ENCODE assay signal across 16 cellular contexts in the genomic region with DNA sequence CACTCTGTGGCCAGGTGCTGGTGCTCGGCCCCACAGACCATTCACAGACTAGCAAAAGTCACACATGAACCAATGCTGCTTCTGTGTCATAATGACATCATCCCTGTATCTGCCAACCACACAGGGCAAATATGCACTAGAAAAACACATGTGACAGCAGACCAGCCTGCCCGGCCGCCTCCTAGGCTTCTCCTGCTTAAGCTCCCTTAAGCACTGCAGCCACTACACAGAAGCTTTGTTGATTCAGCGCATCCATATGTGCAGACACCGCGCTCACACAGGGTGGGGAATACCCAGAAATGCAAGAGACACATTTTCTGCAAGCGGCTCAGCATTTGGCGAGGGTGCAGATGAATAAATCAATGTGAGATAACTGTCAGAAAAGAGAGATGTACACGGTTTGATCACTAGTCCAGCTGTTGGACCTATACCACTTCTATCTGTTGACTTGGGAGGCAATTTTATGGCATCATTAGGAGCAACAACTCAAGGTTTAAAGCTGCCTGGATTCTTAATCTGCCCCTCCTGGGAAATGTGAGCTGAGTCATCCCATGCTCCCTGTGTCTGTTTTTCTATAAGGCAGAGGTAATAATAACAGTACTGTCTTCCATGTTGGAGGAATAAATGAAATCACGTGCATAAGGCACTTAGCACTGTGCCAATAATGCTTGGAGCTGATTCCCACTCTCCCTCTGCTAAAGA. TPM values are rescaled to one million over a fixed set of nuclear protein-coding genes. Genes with fewer than 3 reads are reported as not detected.
DNase-seq lines count a peak whose midpoint lies in the region; ATAC-seq and TF ChIP-seq lines count a peak whose summit lies in the region.
"Had no signal": no experiment of that assay in that cellular context is flagged by ENCODE, and none has a peak within 500 bp of the region (broad histone marks: within the 10 kb centered on the region; RNA-seq: fewer than 3 reads in every experiment).

No MANE protein-coding gene starts in this region.

- in situ Hi-C loops in SK-MEL-5 (cut with HindIII; ENCODE audit: low pct_unique_long_range_greater_than_20kb, low sequenced_read_pairs), result no loop called here
- in situ Hi-C loops in transverse colon (cut with MboI; ENCODE audit: low pct_ligation_motif_present in 1 of 4, low pct_unique_long_range_greater_than_20kb in 1 of 4, low sequenced_read_pairs in 3 of 4), result no loop called here

- no peaks in the 10 kb centered on the region for H3K9me3 ChIP-seq in SK-N-SH
- no peaks in the 10 kb centered on the region for H3K9me3 ChIP-seq in transverse colon
- H3K9me3 ChIP-seq in right atrium auricular region, result no peaks in the 10 kb centered on the region
- H3K9me3 ChIP-seq: suprapubic skin had no signal

- TF ChIP-seq RAD21 in SK-N-SH (IDR thresholded peaks at IDR 0.05; ENCODE audit: low read length), result no peak

- no peak overlapping the region for H3K4me2 ChIP-seq in SK-N-SH

- DNase-seq in SK-N-SH (peak; percentile 40), SK-MEL-5 (ENCODE audit: low read depth, low spot score) (peak; percentile 1), inferior parietal cortex (ENCODE audit: extremely low spot score) (peak; percentile 16), transverse colon (no peak), right atrium auricular region (ENCODE audit: low spot score) (no peak), GM19238 (ENCODE audit: insufficient read length, low spot score) (no peak)
- DNase-seq: GOT3; NCI-H2081; stimulated activated CD4-positive, alpha-beta T cell treated with anti-CD3 and anti-CD28 coated beads, Interleukin-4, amount 100 ng/mL, for 1 hour had no signal

- POLR2A ChIA-PET in SK-N-SH (lab: Yijun Ruan, JAX), result no interaction called here

- no peaks in the 10 kb centered on the region for H3K4me1 ChIP-seq in SK-N-SH (ENCODE audit: control insufficient read depth in 1 of 2, insufficient read depth in 2 of 2, low read depth in 1 of 2, low read length in 1 of 2)
- peaks cover 0 to 9% (median 8%) of the 10 kb centered on the region in 4 donors for H3K4me1 ChIP-seq in transverse colon
- no peaks in the 10 kb centered on the region for H3K4me1 ChIP-seq in right atrium auricular region

- no peaks in the 10 kb centered on the region for H3F3A ChIP-seq in SK-N-SH (replicated peaks; ENCODE audit: insufficient read depth)

- ATAC-seq in SK-N-SH treated with all-trans-retinoic acid at 6 μM for 48 hours (no peak), GM18873 (IDR thresholded peaks at IDR 0.05; ENCODE audit: low FRiP score, unreplicated experiment) (no peak)
- ATAC-seq: WTC11 had no signal

- 16% methylated on average over 9 of the region's 10 CpGs for WGBS in SK-N-SH (ENCODE audit: low lambda C conversion rate)
- WGBS in transverse colon (ENCODE audit: low coverage in 1 of 2), 2 donors, result 46 to 52% methylated on average over 5 to 10 of the region's 10 CpGs

- TF ChIP-seq CTCF in SK-N-SH (IDR thresholded peaks at IDR 0.05) (no peak), transverse colon (IDR thresholded peaks at IDR 0.05) (no peak), right atrium auricular region (IDR thresholded peaks at IDR 0.05) (no peak)

- H3K4me3 ChIP-seq in SK-N-SH (ENCODE audit: low read depth in 2 of 2, low read length in 1 of 2) (no peak overlapping the region), transverse colon (no peak overlapping the region), right atrium auricular region (no peak overlapping the region)
- H3K4me3 ChIP-seq: cardiac muscle cell, suprapubic skin had no signal

- no peaks in the 10 kb centered on the region for H3K9me2 ChIP-seq in SK-N-SH

- TF ChIP-seq EP300 in SK-N-SH (IDR thresholded peaks at IDR 0.05; ENCODE audit: borderline replicate concordance in 1 of 2, low read depth in 1 of 2, low read length in 1 of 2) (no peak), transverse colon (IDR thresholded peaks at IDR 0.05; ENCODE audit: low read depth) (no peak)

- H3K79me2 ChIP-seq in SK-N-SH (ENCODE audit: insufficient read depth), result no peaks in the 10 kb centered on the region

- no peaks in the 10 kb centered on the region for H3K36me3 ChIP-seq in SK-N-SH (replicated peaks in 1 of 2; ENCODE audit: control insufficient read depth in 1 of 2, insufficient read depth in 2 of 2, low read length in 1 of 2)
- no peaks in the 10 kb centered on the region for H3K36me3 ChIP-seq in transverse colon
- H3K36me3 ChIP-seq in right atrium auricular region, result no peaks in the 10 kb centered on the region
- H3K36me3 ChIP-seq: cardiac muscle cell, suprapubic skin had no signal

- H2AFZ ChIP-seq in SK-N-SH (ENCODE audit: low read depth), result no peak overlapping the region

- CTCF ChIA-PET in SK-N-SH (lab: Yijun Ruan, JAX), result no interaction called here

- no peak overlapping the region for H3K27ac ChIP-seq in SK-N-SH (ENCODE audit: low read depth in 2 of 2, low read length in 1 of 2)
- H3K27ac ChIP-seq in transverse colon, result peak overlapping the region; percentile 29 to 87 (median 84)
- no peak overlapping the region for H3K27ac ChIP-seq in right atrium auricular region
- H3K27ac ChIP-seq: cardiac muscle cell, epithelial cell of prostate, suprapubic skin had no signal

- TF ChIP-seq POLR2A in transverse colon (IDR thresholded peaks at IDR 0.05), result no peak

- no peaks in the 10 kb centered on the region for H4K20me1 ChIP-seq in SK-N-SH (ENCODE audit: insufficient read depth)

- no peak overlapping the region for H3K9ac ChIP-seq in SK-N-SH

- intact Hi-C loops in transverse colon (cut with DNase I; ENCODE audit: low total_unique reads), result no loop called here

- H3K27me3 ChIP-seq in SK-N-SH (ENCODE audit: insufficient read depth) (no peaks in the 10 kb centered on the region), transverse colon (no peaks in the 10 kb centered on the region), right atrium auricular region (no peaks in the 10 kb centered on the region)
- H3K27me3 ChIP-seq: cardiac muscle cell, suprapubic skin had no signal

TF ChIP-seq in SK-N-SH, 30 proteins besides CTCF, POLR2A, EP300 and RAD21 (continues in another document):
- no peak for TF ChIP-seq POLR2AphosphoS5 (IDR thresholded peaks at IDR 0.05; ENCODE audit: low read depth, low read length)
- TF ChIP-seq NRF1 (IDR thresholded peaks at IDR 0.05; ENCODE audit: low read depth, low read length), result no peak
- TF ChIP-seq, protein P1, sequence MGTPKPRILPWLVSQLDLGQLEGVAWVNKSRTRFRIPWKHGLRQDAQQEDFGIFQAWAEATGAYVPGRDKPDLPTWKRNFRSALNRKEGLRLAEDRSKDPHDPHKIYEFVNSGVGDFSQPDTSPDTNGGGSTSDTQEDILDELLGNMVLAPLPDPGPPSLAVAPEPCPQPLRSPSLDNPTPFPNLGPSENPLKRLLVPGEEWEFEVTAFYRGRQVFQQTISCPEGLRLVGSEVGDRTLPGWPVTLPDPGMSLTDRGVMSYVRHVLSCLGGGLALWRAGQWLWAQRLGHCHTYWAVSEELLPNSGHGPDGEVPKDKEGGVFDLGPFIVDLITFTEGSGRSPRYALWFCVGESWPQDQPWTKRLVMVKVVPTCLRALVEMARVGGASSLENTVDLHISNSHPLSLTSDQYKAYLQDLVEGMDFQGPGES (IDR thresholded peaks at IDR 0.05; ENCODE audit: low read depth, low read length), result no peak
- no peak for TF ChIP-seq MXI1 (IDR thresholded peaks at IDR 0.05; ENCODE audit: low read depth, low read length)
- TF ChIP-seq TAF1 (IDR thresholded peaks at IDR 0.05; ENCODE audit: borderline replicate concordance, low read depth, low read length), result no peak
- TF ChIP-seq, protein P2, sequence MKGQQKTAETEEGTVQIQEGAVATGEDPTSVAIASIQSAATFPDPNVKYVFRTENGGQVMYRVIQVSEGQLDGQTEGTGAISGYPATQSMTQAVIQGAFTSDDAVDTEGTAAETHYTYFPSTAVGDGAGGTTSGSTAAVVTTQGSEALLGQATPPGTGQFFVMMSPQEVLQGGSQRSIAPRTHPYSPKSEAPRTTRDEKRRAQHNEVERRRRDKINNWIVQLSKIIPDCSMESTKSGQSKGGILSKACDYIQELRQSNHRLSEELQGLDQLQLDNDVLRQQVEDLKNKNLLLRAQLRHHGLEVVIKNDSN (IDR thresholded peaks at IDR 0.05; ENCODE audit: borderline replicate concordance, low read depth), result no peak
- TF ChIP-seq NFIC (IDR thresholded peaks at IDR 0.05; ENCODE audit: borderline replicate concordance), result no peak
- TF ChIP-seq FOXJ3 (CRISPR knock-in tag; IDR thresholded peaks at IDR 0.05), result no peak

TF ChIP-seq in SK-N-SH treated with all-trans-retinoic acid at 6 μM for 48 hours, 23 proteins besides CTCF, POLR2A, EP300 and RAD21 (continues in another document):
- TF ChIP-seq TCF4 (CRISPR knock-in tag; IDR thresholded peaks at IDR 0.05; ENCODE audit: borderline replicate concordance), result no peak
- TF ChIP-seq, protein P3, sequence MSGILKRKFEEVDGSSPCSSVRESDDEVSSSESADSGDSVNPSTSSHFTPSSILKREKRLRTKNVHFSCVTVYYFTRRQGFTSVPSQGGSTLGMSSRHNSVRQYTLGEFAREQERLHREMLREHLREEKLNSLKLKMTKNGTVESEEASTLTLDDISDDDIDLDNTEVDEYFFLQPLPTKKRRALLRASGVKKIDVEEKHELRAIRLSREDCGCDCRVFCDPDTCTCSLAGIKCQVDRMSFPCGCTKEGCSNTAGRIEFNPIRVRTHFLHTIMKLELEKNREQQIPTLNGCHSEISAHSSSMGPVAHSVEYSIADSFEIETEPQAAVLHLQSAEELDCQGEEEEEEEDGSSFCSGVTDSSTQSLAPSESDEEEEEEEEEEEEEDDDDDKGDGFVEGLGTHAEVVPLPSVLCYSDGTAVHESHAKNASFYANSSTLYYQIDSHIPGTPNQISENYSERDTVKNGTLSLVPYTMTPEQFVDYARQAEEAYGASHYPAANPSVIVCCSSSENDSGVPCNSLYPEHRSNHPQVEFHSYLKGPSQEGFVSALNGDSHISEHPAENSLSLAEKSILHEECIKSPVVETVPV (CRISPR knock-in tag; IDR thresholded peaks at IDR 0.05), result no peak
- no peak for TF ChIP-seq ISL1 (CRISPR knock-in tag; IDR thresholded peaks at IDR 0.05)
- TF ChIP-seq SNAI2 (CRISPR knock-in tag; IDR thresholded peaks at IDR 0.05), result no peak
- no peak for TF ChIP-seq RARB (CRISPR knock-in tag; IDR thresholded peaks at IDR 0.05)

RNA-seq across cellular contexts. Expression of a gene that starts 33.4 kb away (rescaled TPM):
- polyA plus RNA-seq in SK-N-SH (2012; rRNA removed), result not detected in 2 replicates
- not detected in 2 replicates for polyA plus RNA-seq in SK-N-SH (2012; cell fraction: cytosol; rRNA removed)
- polyA plus RNA-seq in SK-N-SH (2012; cell fraction: nucleus; rRNA removed), result not detected in 2 replicates
- 1.2 and 1.4 TPM in 2 replicates for total RNA-seq in SK-MEL-5 (2014; rRNA removed; shearing (Covaris generic))
- 2.3 and 2.5 TPM in 2 replicates for polyA plus RNA-seq in SK-MEL-5 (2015; cell fraction: cytosol; rRNA removed)
- 0.87 and 1.5 TPM in 2 replicates for polyA plus RNA-seq in SK-MEL-5 (2015; cell fraction: nucleus; rRNA removed)
- total RNA-seq in transverse colon (10 to 100 TPM in 3 of 4 donors, 1 to 10 TPM in 1; 7.8 to 19.1 (median 13.0) TPM), right atrium auricular region (1 to 10 TPM; 8.3 to 8.5 TPM)
- polyA plus RNA-seq: IgD-negative memory B cell had no signal

Comparison
In these comparisons a context has a peak if more than half of its experiments do, and no peak if none do; other contexts are left out.
1. DNase-seq: peak in SK-N-SH (single experiment), SK-MEL-5 (single experiment) and inferior parietal cortex (single experiment); none in transverse colon (single experiment), right atrium auricular region (single experiment) and GM19238 (single experiment).
2. H3K27ac ChIP-seq: peak in transverse colon (4 of 4); none in SK-N-SH (0 of 2) and right atrium auricular region (0 of 2).